In genomic region chr2:85601771-85602475, GRCh38 we compare ENCODE assay signal across 1 cellular context.
TF ChIP-seq lines count a peak whose summit lies in the region.

No MANE protein-coding gene starts in this region.

TF ChIP-seq in HepG2, 621 proteins besides CTCF, POLR2A, EP300 and RAD21 (continued from another document and continues in another):
- TF ChIP-seq, protein P1, sequence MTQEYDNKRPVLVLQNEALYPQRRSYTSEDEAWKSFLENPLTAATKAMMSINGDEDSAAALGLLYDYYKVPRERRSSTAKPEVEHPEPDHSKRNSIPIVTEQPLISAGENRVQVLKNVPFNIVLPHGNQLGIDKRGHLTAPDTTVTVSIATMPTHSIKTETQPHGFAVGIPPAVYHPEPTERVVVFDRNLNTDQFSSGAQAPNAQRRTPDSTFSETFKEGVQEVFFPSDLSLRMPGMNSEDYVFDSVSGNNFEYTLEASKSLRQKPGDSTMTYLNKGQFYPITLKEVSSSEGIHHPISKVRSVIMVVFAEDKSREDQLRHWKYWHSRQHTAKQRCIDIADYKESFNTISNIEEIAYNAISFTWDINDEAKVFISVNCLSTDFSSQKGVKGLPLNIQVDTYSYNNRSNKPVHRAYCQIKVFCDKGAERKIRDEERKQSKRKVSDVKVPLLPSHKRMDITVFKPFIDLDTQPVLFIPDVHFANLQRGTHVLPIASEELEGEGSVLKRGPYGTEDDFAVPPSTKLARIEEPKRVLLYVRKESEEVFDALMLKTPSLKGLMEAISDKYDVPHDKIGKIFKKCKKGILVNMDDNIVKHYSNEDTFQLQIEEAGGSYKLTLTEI (CRISPR knock-in tag; conservative IDR thresholded peaks at IDR 0.05) = no peak
- TF ChIP-seq NFE2 (CRISPR knock-in tag; IDR thresholded peaks at IDR 0.05) = no peak
- peak; percentile 12; the same call in 1 of the 2 replicates for TF ChIP-seq ZNF543 (CRISPR knock-in tag; IDR thresholded peaks at IDR 0.05)
- TF ChIP-seq HOXA7 (CRISPR knock-in tag; IDR thresholded peaks at IDR 0.05) = no peak
- TF ChIP-seq ZNF143 (CRISPR knock-in tag; IDR thresholded peaks at IDR 0.05) = no peak
- TF ChIP-seq, protein P2, sequence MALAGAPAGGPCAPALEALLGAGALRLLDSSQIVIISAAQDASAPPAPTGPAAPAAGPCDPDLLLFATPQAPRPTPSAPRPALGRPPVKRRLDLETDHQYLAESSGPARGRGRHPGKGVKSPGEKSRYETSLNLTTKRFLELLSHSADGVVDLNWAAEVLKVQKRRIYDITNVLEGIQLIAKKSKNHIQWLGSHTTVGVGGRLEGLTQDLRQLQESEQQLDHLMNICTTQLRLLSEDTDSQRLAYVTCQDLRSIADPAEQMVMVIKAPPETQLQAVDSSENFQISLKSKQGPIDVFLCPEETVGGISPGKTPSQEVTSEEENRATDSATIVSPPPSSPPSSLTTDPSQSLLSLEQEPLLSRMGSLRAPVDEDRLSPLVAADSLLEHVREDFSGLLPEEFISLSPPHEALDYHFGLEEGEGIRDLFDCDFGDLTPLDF (CRISPR knock-in tag; IDR thresholded peaks at IDR 0.05) = no peak
- no peak; the same call in 1 of the 2 replicates for TF ChIP-seq HOXA3 (CRISPR knock-in tag; IDR thresholded peaks at IDR 0.05)
- TF ChIP-seq HES4 (CRISPR knock-in tag; IDR thresholded peaks at IDR 0.05; ENCODE audit: borderline replicate concordance) = no peak
- no peak for TF ChIP-seq ZNF7 (CRISPR knock-in tag; IDR thresholded peaks at IDR 0.05)
- no peak for TF ChIP-seq ZNF446 (CRISPR knock-in tag; IDR thresholded peaks at IDR 0.05)
- TF ChIP-seq NFE2L2 (IDR thresholded peaks at IDR 0.05; ENCODE audit: low read length) = no peak
- no peak for TF ChIP-seq ATF7-NPFF (CRISPR knock-in tag; IDR thresholded peaks at IDR 0.05; ENCODE audit: low read depth)
- TF ChIP-seq ZFP82 (CRISPR knock-in tag; IDR thresholded peaks at IDR 0.05; ENCODE audit: borderline replicate concordance) = no peak
- peak; percentile 55; the same call in 1 of the 2 replicates for TF ChIP-seq ZBTB7A (CRISPR knock-in tag; IDR thresholded peaks at IDR 0.05)
- no peak for TF ChIP-seq FOXP1 (IDR thresholded peaks at IDR 0.05)
- no peak for TF ChIP-seq FOXP1 (CRISPR knock-in tag; IDR thresholded peaks at IDR 0.05)
- TF ChIP-seq ZBTB4 (CRISPR knock-in tag; IDR thresholded peaks at IDR 0.05; ENCODE audit: borderline replicate concordance) = no peak
- no peak; the same call in 1 of the 2 replicates for TF ChIP-seq ZNF101 (CRISPR knock-in tag; IDR thresholded peaks at IDR 0.05; ENCODE audit: borderline replicate concordance, low read depth)
- no peak for TF ChIP-seq SRSF4 (IDR thresholded peaks at IDR 0.05; ENCODE audit: low read depth, low read length, poor library complexity, severe bottlenecking)
- no peak for TF ChIP-seq RBFOX2 (IDR thresholded peaks at IDR 0.05; ENCODE audit: low read depth, low read length)
- TF ChIP-seq ZNF501 (CRISPR knock-in tag; IDR thresholded peaks at IDR 0.05) = no peak; the same call in 1 of the 2 replicates
- TF ChIP-seq NPAS2 (CRISPR knock-in tag; IDR thresholded peaks at IDR 0.05; ENCODE audit: borderline replicate concordance) = no peak
- TF ChIP-seq LCORL (IDR thresholded peaks at IDR 0.05) = no peak
- peak; percentile 90 for TF ChIP-seq LCORL (CRISPR knock-in tag; IDR thresholded peaks at IDR 0.05)
- TF ChIP-seq, protein P3, sequence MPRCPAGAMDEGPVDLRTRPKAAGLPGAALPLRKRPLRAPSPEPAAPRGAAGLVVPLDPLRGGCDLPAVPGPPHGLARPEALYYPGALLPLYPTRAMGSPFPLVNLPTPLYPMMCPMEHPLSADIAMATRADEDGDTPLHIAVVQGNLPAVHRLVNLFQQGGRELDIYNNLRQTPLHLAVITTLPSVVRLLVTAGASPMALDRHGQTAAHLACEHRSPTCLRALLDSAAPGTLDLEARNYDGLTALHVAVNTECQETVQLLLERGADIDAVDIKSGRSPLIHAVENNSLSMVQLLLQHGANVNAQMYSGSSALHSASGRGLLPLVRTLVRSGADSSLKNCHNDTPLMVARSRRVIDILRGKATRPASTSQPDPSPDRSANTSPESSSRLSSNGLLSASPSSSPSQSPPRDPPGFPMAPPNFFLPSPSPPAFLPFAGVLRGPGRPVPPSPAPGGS (CRISPR knock-in tag; IDR thresholded peaks at IDR 0.05) = no peak; the same call in 1 of the 2 replicates
- no peak for TF ChIP-seq ELF4 (CRISPR knock-in tag; IDR thresholded peaks at IDR 0.05; ENCODE audit: borderline replicate concordance)
- no peak; the same call in 1 of the 2 replicates for TF ChIP-seq ZNF687 (CRISPR knock-in tag; IDR thresholded peaks at IDR 0.05)
- no peak for TF ChIP-seq ZNF382 (CRISPR knock-in tag; IDR thresholded peaks at IDR 0.05; ENCODE audit: borderline replicate concordance)
- TF ChIP-seq, protein P4, sequence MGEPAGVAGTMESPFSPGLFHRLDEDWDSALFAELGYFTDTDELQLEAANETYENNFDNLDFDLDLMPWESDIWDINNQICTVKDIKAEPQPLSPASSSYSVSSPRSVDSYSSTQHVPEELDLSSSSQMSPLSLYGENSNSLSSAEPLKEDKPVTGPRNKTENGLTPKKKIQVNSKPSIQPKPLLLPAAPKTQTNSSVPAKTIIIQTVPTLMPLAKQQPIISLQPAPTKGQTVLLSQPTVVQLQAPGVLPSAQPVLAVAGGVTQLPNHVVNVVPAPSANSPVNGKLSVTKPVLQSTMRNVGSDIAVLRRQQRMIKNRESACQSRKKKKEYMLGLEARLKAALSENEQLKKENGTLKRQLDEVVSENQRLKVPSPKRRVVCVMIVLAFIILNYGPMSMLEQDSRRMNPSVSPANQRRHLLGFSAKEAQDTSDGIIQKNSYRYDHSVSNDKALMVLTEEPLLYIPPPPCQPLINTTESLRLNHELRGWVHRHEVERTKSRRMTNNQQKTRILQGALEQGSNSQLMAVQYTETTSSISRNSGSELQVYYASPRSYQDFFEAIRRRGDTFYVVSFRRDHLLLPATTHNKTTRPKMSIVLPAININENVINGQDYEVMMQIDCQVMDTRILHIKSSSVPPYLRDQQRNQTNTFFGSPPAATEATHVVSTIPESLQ (CRISPR knock-in tag; conservative IDR thresholded peaks at IDR 0.05) = no peak
- TF ChIP-seq HOMEZ (CRISPR knock-in tag; IDR thresholded peaks at IDR 0.05; ENCODE audit: low read depth) = 0 out of 2 replicates have a peak, but pooled peaks have one; percentile 33
- TF ChIP-seq, protein P5, sequence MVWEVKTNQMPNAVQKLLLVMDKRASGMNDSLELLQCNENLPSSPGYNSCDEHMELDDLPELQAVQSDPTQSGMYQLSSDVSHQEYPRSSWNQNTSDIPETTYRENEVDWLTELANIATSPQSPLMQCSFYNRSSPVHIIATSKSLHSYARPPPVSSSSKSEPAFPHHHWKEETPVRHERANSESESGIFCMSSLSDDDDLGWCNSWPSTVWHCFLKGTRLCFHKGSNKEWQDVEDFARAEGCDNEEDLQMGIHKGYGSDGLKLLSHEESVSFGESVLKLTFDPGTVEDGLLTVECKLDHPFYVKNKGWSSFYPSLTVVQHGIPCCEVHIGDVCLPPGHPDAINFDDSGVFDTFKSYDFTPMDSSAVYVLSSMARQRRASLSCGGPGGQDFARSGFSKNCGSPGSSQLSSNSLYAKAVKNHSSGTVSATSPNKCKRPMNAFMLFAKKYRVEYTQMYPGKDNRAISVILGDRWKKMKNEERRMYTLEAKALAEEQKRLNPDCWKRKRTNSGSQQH (CRISPR knock-in tag; IDR thresholded peaks at IDR 0.05; ENCODE audit: low read depth) = no peak
- TF ChIP-seq TAF15 (IDR thresholded peaks at IDR 0.05; ENCODE audit: low read depth, low read length, poor library complexity, severe bottlenecking) = peak; percentile 39
- TF ChIP-seq CSRNP1 (CRISPR knock-in tag; IDR thresholded peaks at IDR 0.05) = no peak
- no peak for TF ChIP-seq SNAI1 (CRISPR knock-in tag; IDR thresholded peaks at IDR 0.05; ENCODE audit: borderline replicate concordance)
- TF ChIP-seq ZNF572 (CRISPR knock-in tag; IDR thresholded peaks at IDR 0.05) = no peak
- TF ChIP-seq ZBTB49 (CRISPR knock-in tag; IDR thresholded peaks at IDR 0.05; ENCODE audit: borderline replicate concordance) = no peak
- TF ChIP-seq TP53 (CRISPR knock-in tag; conservative IDR thresholded peaks at IDR 0.05) = 0 out of 2 replicates have a peak, but pooled peaks have one; percentile 63
- no peak for TF ChIP-seq SNRNP70 (IDR thresholded peaks at IDR 0.05; ENCODE audit: low read depth, low read length)
- TF ChIP-seq ZNF737 (CRISPR knock-in tag; IDR thresholded peaks at IDR 0.05; ENCODE audit: borderline replicate concordance) = no peak
- no peak for TF ChIP-seq MIER2 (CRISPR knock-in tag; IDR thresholded peaks at IDR 0.05)
- TF ChIP-seq ZNF629 (CRISPR knock-in tag; conservative IDR thresholded peaks at IDR 0.05) = no peak
